In the genomic region with DNA sequence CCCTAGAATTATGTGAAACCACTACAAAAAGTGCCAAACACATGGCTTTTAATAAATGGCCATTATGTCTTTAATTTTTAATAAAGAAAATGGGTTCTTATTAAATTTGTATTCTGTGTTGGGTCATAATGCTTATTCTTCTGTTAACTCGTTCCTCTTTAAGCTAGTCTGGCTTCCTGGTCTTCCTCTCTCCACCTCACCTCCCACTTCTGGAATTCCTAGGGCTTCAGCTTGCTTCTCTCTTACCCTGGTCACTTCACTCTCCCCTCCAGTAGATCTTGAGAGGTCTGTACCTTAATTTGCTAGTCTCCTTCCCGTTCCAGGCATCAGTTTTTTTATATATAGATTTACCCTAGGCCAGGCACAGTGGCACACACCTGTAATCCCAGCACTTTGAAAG, we compare ENCODE assay signal across 8 cellular contexts.
DNase-seq lines count a peak whose midpoint lies in the region; ATAC-seq and TF ChIP-seq lines count a peak whose summit lies in the region.

No MANE protein-coding gene starts in this region.

- no peaks in the 10 kb centered on the region for H3K27me3 ChIP-seq in CD8-positive, alpha-beta memory T cell (ENCODE audit: insufficient read depth, low read length, poor library complexity, severe bottlenecking)
- H3K27me3 ChIP-seq in Loucy (ENCODE audit: insufficient read depth, low read length, poor library complexity, severe bottlenecking) (no peaks in the 10 kb centered on the region), mammary epithelial cell (ENCODE audit: insufficient read depth, low read length) (no peaks in the 10 kb centered on the region)

- no peaks in the 10 kb centered on the region for H3K9me2 ChIP-seq in Loucy (replicated peaks; ENCODE audit: low read depth, low read length)

- dilution Hi-C loops in mammary epithelial cell (cut with HindIII; ENCODE audit: low sequenced_read_pairs) = no loop called here

- H4K20me1 ChIP-seq in Loucy (ENCODE audit: insufficient read depth, low read length, poor library complexity, severe bottlenecking) (no peaks in the 10 kb centered on the region), mammary epithelial cell (ENCODE audit: insufficient read depth, low read length) (no peaks in the 10 kb centered on the region)

- H3K4me1 ChIP-seq in CD8-positive, alpha-beta memory T cell (ENCODE audit: insufficient read depth, low read length) = peaks cover 25% of the 10 kb centered on the region
- H3K4me1 ChIP-seq in Loucy (ENCODE audit: insufficient read depth, low read length, poor library complexity, severe bottlenecking) (peaks cover 42% of the 10 kb centered on the region), mammary epithelial cell (ENCODE audit: insufficient read depth, low read length) (peaks cover 19% of the 10 kb centered on the region)

- H3K9me3 Mint-ChIP-seq in CD8-positive, alpha-beta memory T cell = no peaks in the 10 kb centered on the region
- no peaks in the 10 kb centered on the region for H3K9me3 Mint-ChIP-seq in natural killer cell treated with Interleukin-12 subunit alpha and Interleukin-12 subunit beta and Interleukin-15 and Interleukin-18, amount 100 ng/mL, for 72 hours

- H3K27ac Mint-ChIP-seq in CD8-positive, alpha-beta memory T cell = peak overlapping the region; percentile 91 to 99 (median 97)
- H3K27ac Mint-ChIP-seq in natural killer cell treated with Interleukin-12 subunit alpha and Interleukin-12 subunit beta and Interleukin-15 and Interleukin-18, amount 100 ng/mL, for 72 hours = peak overlapping the region; percentile 84 to 87

- H3K27ac ChIP-seq in CD8-positive, alpha-beta memory T cell (ENCODE audit: low read depth, low read length) = peak overlapping the region; percentile 85
- H3K27ac ChIP-seq in mammary epithelial cell (ENCODE audit: insufficient read depth, low read depth, low read length) = peak overlapping the region; percentile 92

- no peak for DNase-seq in CD8-positive, alpha-beta memory T cell
- DNase-seq in mammary epithelial cell (no peak), NCI-H748 treated with DMSO at 0.1 percent for 48 hours (lab: John Stamatoyannopoulos, UW) (no peak)
- DNase-seq in natural killer cell treated with Interleukin-12 subunit alpha and Interleukin-12 subunit beta and Interleukin-15 and Interleukin-18, amount 100 ng/mL, for 72 hours (ENCODE audit: low spot score) = no peak

- ATAC-seq in natural killer cell treated with Interleukin-12 subunit alpha and Interleukin-12 subunit beta and Interleukin-15 and Interleukin-18, amount 100 ng/mL, for 72 hours = no peak
- ATAC-seq in GM19395 (IDR thresholded peaks at IDR 0.05; ENCODE audit: unreplicated experiment) = no peak
- no peak for ATAC-seq in HG03135 (IDR thresholded peaks at IDR 0.05; ENCODE audit: unreplicated experiment)
- no peak for ATAC-seq in HG02571 (IDR thresholded peaks at IDR 0.05; ENCODE audit: unreplicated experiment)

- H3K79me2 ChIP-seq in Loucy (ENCODE audit: insufficient read depth, low read length) (peaks cover 33% of the 10 kb centered on the region), mammary epithelial cell (ENCODE audit: insufficient read depth, low read length) (peaks cover 29% of the 10 kb centered on the region)

- in situ Hi-C loops in mammary epithelial cell (cut with MboI; ENCODE audit: low sequenced_read_pairs in 2 of 2) = no loop called here

- peaks cover 43 to 70% (median 57%) of the 10 kb centered on the region in 3 donors for H3K4me1 Mint-ChIP-seq in CD8-positive, alpha-beta memory T cell
- peaks cover 34 to 36% of the 10 kb centered on the region in 2 donors for H3K4me1 Mint-ChIP-seq in natural killer cell treated with Interleukin-12 subunit alpha and Interleukin-12 subunit beta and Interleukin-15 and Interleukin-18, amount 100 ng/mL, for 72 hours (ENCODE audit: low read depth in 2 of 2)

- no TSS peak for BruUV-seq in mammary epithelial cell (replicated peaks; lab: Mats Ljungman, UMichigan)

- H3K4me2 ChIP-seq in Loucy (ENCODE audit: low read depth, low read length, poor library complexity, severe bottlenecking) (peak overlapping the region; percentile 100), mammary epithelial cell (ENCODE audit: insufficient read depth, low read depth, low read length) (peak overlapping the region; percentile 83)

- H3K27me3 Mint-ChIP-seq in CD8-positive, alpha-beta memory T cell = no peaks in the 10 kb centered on the region
- H3K27me3 Mint-ChIP-seq in natural killer cell treated with Interleukin-12 subunit alpha and Interleukin-12 subunit beta and Interleukin-15 and Interleukin-18, amount 100 ng/mL, for 72 hours = no peaks in the 10 kb centered on the region

- H3K9me3 ChIP-seq in CD8-positive, alpha-beta memory T cell (ENCODE audit: low read length) = no peaks in the 10 kb centered on the region
- H3K9me3 ChIP-seq in Loucy (ENCODE audit: insufficient read depth, low read depth, low read length) (no peaks in the 10 kb centered on the region), mammary epithelial cell (replicated peaks; ENCODE audit: insufficient read depth, low read length) (no peaks in the 10 kb centered on the region)

- POLR2A ChIA-PET in CD8-positive, alpha-beta memory T cell (lab: Charles Lee) = interaction anchor here (0.7 to 2.3 kb wide), 2 partner anchors 111 to 214 kb away, joined by 4 to 14 read pairs; a partner anchor contains a TSS

- CTCF ChIA-PET in CD8-positive, alpha-beta memory T cell (lab: Charles Lee) = interaction anchor here (5.6 to 19.5 kb wide), 2 partner anchors 11 to 155 kb away, joined by 51 to 346 read pairs; no protein-coding TSS in a partner anchor
- CTCF ChIA-PET in mammary epithelial cell (lab: Charles Lee; ENCODE audit: low non-redundant PET) = no interaction called here

- peaks cover 0 to 2% (median 0%) of the 10 kb centered on the region in 3 donors for H3K36me3 Mint-ChIP-seq in CD8-positive, alpha-beta memory T cell
- no peaks in the 10 kb centered on the region for H3K36me3 Mint-ChIP-seq in natural killer cell treated with Interleukin-12 subunit alpha and Interleukin-12 subunit beta and Interleukin-15 and Interleukin-18, amount 100 ng/mL, for 72 hours

- H3F3A ChIP-seq in Loucy (ENCODE audit: low read depth) = no peaks in the 10 kb centered on the region

- TF ChIP-seq CTCF in Loucy (conservative IDR thresholded peaks at IDR 0.05; ENCODE audit: low read length) = no peak
- no peak for TF ChIP-seq CTCF in mammary epithelial cell (conservative IDR thresholded peaks at IDR 0.05 in 1 of 2, IDR thresholded peaks at IDR 0.05 in 1 of 2; ENCODE audit: extremely low read depth in 1 of 2, insufficient read depth in 1 of 2, low read depth in 1 of 2, low read length in 2 of 2)

- WGBS in mammary epithelial cell (ENCODE audit: low coverage, missing lambda C conversion rate) = 93% methylated on average over 2 of the region's 2 CpGs

- H2AFZ ChIP-seq in Loucy (ENCODE audit: low read length) = no peak overlapping the region
- no peak overlapping the region for H2AFZ ChIP-seq in mammary epithelial cell (ENCODE audit: low read depth, low read length)

- H3K36me3 ChIP-seq in CD8-positive, alpha-beta memory T cell (ENCODE audit: insufficient read depth, low read length) = no peaks in the 10 kb centered on the region
- H3K36me3 ChIP-seq in Loucy (ENCODE audit: insufficient read depth, low read length) (no peaks in the 10 kb centered on the region), mammary epithelial cell (ENCODE audit: insufficient read depth, low read length) (no peaks in the 10 kb centered on the region)

- peak overlapping the region; percentile 46 to 98 (median 94) for H3K4me3 Mint-ChIP-seq in CD8-positive, alpha-beta memory T cell
- H3K4me3 Mint-ChIP-seq in natural killer cell treated with Interleukin-12 subunit alpha and Interleukin-12 subunit beta and Interleukin-15 and Interleukin-18, amount 100 ng/mL, for 72 hours = peak overlapping the region; percentile 91

- H3K9ac ChIP-seq in Loucy (ENCODE audit: low read depth, low read length, poor library complexity, severe bottlenecking) = peak overlapping the region; percentile 83
- peak overlapping the region; percentile 86 for H3K9ac ChIP-seq in mammary epithelial cell (ENCODE audit: insufficient read depth, low read length)

- intact Hi-C loops in mammary epithelial cell (cut with micrococcal nuclease) = no loop called here

- H3K4me3 ChIP-seq in CD8-positive, alpha-beta memory T cell (ENCODE audit: low read length) = no peak overlapping the region
- peak overlapping the region; percentile 85 for H3K4me3 ChIP-seq in Loucy (ENCODE audit: low read length, poor library complexity, severe bottlenecking)
- H3K4me3 ChIP-seq in mammary epithelial cell (replicated peaks in 1 of 3; ENCODE audit: insufficient read depth in 1 of 3, low read depth in 2 of 3, low read length in 3 of 3) = peak overlapping the region in 2 of 3 experiments; percentile 51 to 56
